In the genomic region with DNA sequence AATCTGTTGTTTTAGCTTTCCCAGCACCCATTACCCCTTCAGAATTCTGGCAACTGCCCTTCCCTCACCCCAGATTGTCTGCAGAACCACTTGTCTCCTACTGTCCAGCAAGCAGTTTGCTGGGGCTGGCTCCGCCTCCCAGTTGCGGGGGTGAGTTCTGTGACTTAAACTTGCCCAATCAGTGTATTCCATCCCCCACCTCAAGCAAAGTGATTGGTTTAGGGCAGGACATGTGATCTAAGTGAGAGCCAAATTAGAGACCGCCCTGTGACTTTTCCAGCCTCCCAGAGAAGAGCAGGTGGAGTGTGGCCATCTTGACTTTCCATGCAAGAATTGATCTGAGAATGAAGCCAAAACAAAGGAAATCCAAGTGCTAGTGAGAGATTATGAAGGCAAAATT, we compare ENCODE assay signal across 11 cellular contexts. TPM values are rescaled to one million over a fixed set of nuclear protein-coding genes. Genes with fewer than 3 reads are reported as not detected.
DNase-seq lines count a peak whose midpoint lies in the region; ATAC-seq and TF ChIP-seq lines count a peak whose summit lies in the region.
"Had no signal": no experiment of that assay in that cellular context is flagged by ENCODE, and none has a peak within 500 bp of the region (broad histone marks: within the 10 kb centered on the region; RNA-seq: fewer than 3 reads in every experiment).

No MANE protein-coding gene starts in this region.

- peaks cover 6% of the 10 kb centered on the region for H3K36me3 Mint-ChIP-seq in Caco-2 (ENCODE audit: insufficient read depth, unreplicated experiment)

- TF ChIP-seq CTCF in Caco-2 (IDR thresholded peaks at IDR 0.05; ENCODE audit: insufficient read depth in 1 of 2, low read depth in 1 of 2, low read length in 1 of 2, severe bottlenecking in 1 of 2, unreplicated experiment in 1 of 2) (no peak), HEK293 (tag by site-specific recombination; IDR thresholded peaks at IDR 0.05) (no peak), fibroblast of pulmonary artery (IDR thresholded peaks at IDR 0.05; ENCODE audit: low read length, missing control alignments) (no peak), uterus (IDR thresholded peaks at IDR 0.05) (no peak)

- H3K36me3 ChIP-seq in Caco-2 (ENCODE audit: control insufficient read depth, insufficient read depth, low read length) (no peaks in the 10 kb centered on the region), HEK293 (ENCODE audit: control insufficient read depth in 2 of 2, insufficient read depth in 1 of 2, low read length in 2 of 2) (no peaks in the 10 kb centered on the region), uterus (no peaks in the 10 kb centered on the region)
- H3K36me3 ChIP-seq: tibial nerve had no signal

- no peak overlapping the region for H3K4me3 ChIP-seq in Caco-2 (ENCODE audit: low read depth, low read length)
- no peak overlapping the region for H3K4me3 ChIP-seq in HEK293 (ENCODE audit: low read depth, low read length)
- no peak overlapping the region for H3K4me3 ChIP-seq in fibroblast of pulmonary artery (replicated peaks; ENCODE audit: low read depth, low read length)
- H3K4me3 ChIP-seq in uterus, result no peak overlapping the region
- H3K4me3 ChIP-seq: tibial nerve had no signal

- intact Hi-C loops in Caco-2 (cut with micrococcal nuclease; ENCODE audit: unreplicated experiment) (no loop called here), uterus (cut with DNase I; ENCODE audit: low total_unique reads) (no loop called here)

- H3K9me3 ChIP-seq in Caco-2 (no peaks in the 10 kb centered on the region), HEK293 (ENCODE audit: control insufficient read depth, insufficient read depth, low read depth, low read length) (no peaks in the 10 kb centered on the region), uterus (no peaks in the 10 kb centered on the region)
- H3K9me3 ChIP-seq: tibial nerve had no signal

- no peak for ATAC-seq in GM21447 (IDR thresholded peaks at IDR 0.05; ENCODE audit: unreplicated experiment)
- no peak for ATAC-seq in GM18907 (IDR thresholded peaks at IDR 0.05; ENCODE audit: unreplicated experiment)
- no peak for ATAC-seq in HG02623 (IDR thresholded peaks at IDR 0.05; ENCODE audit: unreplicated experiment)

- H3K9me3 Mint-ChIP-seq in Caco-2 (ENCODE audit: unreplicated experiment), result peaks cover 10% of the 10 kb centered on the region
- H3K9me3 Mint-ChIP-seq: activated CD4-positive, alpha-beta T cell treated with anti-CD3 and anti-CD28 coated beads, Interleukin-2, amount 10 ng/mL, durations not matched to agents 24 days and 14 days had no signal

- H3K4me1 Mint-ChIP-seq in Caco-2 (ENCODE audit: low read depth, unreplicated experiment), result peaks cover 9% of the 10 kb centered on the region

- CTCF ChIA-PET in Caco-2 (lab: Charles Lee) (interaction anchor here (1.1 kb wide), 1 partner anchor 35 kb away, joined by 3 read pairs; no protein-coding TSS in a partner anchor), HEK293 (lab: Yijun Ruan, JAX) (interaction anchor here (1.0 to 1.2 kb wide), 3 partner anchors 35 to 39 kb away, joined by 3 to 5 read pairs (median 3); no protein-coding TSS in a partner anchor)

- no peaks in the 10 kb centered on the region for H3K27me3 Mint-ChIP-seq in Caco-2 (ENCODE audit: insufficient read depth, unreplicated experiment)

- peak; percentile 74 to 81 for DNase-seq in Caco-2
- DNase-seq in NCI-H82 treated with DMSO at 0.1 percent for 48 hours (lab: John Stamatoyannopoulos, UW; ENCODE audit: unreplicated experiment), result peak; percentile 48
- peak; percentile 9 for DNase-seq in fibroblast of pulmonary artery (ENCODE audit: low read depth)
- no peak for DNase-seq in uterus
- DNase-seq: activated CD4-positive, alpha-beta T cell treated with anti-CD3 and anti-CD28 coated beads, Interleukin-2, amount 10 ng/mL, durations not matched to agents 24 days and 14 days; stimulated activated CD4-positive, alpha-beta T cell treated with anti-CD3 and anti-CD28 coated beads, Interleukin-4, amount 100 ng/mL, for 24 hours had no signal

- no peak for TF ChIP-seq POLR2A in uterus (IDR thresholded peaks at IDR 0.05)

- no peaks in the 10 kb centered on the region for H3K4me1 ChIP-seq in Caco-2
- no peaks in the 10 kb centered on the region for H3K4me1 ChIP-seq in HEK293 (ENCODE audit: control insufficient read depth, insufficient read depth, low read length)
- no peaks in the 10 kb centered on the region for H3K4me1 ChIP-seq in uterus
- H3K4me1 ChIP-seq: tibial nerve had no signal

- BruUV-seq in Caco-2 (replicated peaks; lab: Mats Ljungman, UMichigan), result no TSS peak

- peak overlapping the region; percentile 38 for H3K27ac Mint-ChIP-seq in Caco-2 (ENCODE audit: unreplicated experiment)
- H3K27ac Mint-ChIP-seq: activated CD4-positive, alpha-beta T cell treated with anti-CD3 and anti-CD28 coated beads, Interleukin-2, amount 10 ng/mL, durations not matched to agents 24 days and 14 days had no signal

- POLR2A ChIA-PET in Caco-2 (lab: Charles Lee) (no interaction called here), HEK293 (lab: Yijun Ruan, JAX) (no interaction called here)

- peak overlapping the region; percentile 4 for H3K4me3 Mint-ChIP-seq in Caco-2 (ENCODE audit: unreplicated experiment)
- H3K4me3 Mint-ChIP-seq: activated CD4-positive, alpha-beta T cell treated with anti-CD3 and anti-CD28 coated beads, Interleukin-2, amount 10 ng/mL, durations not matched to agents 24 days and 14 days had no signal

- H3K27ac ChIP-seq in HEK293 (ENCODE audit: extremely low read depth, low read depth, low read length) (no peak overlapping the region), uterus (no peak overlapping the region)
- H3K27ac ChIP-seq: tibial nerve had no signal

- H3K27me3 ChIP-seq in Caco-2 (replicated peaks; ENCODE audit: control insufficient read depth, insufficient read depth, low read length) (no peaks in the 10 kb centered on the region), uterus (no peaks in the 10 kb centered on the region)

TF ChIP-seq in HEK293, 187 proteins besides CTCF, POLR2A, EP300 and RAD21:
- TF ChIP-seq ZNF571 (tag by site-specific recombination; IDR thresholded peaks at IDR 0.05) (no peak), SP2 (tag by site-specific recombination; IDR thresholded peaks at IDR 0.05) (0 out of 2 replicates have a peak, but pooled peaks have one; percentile 29), SP3 (tag by site-specific recombination; IDR thresholded peaks at IDR 0.05) (0 out of 2 replicates have a peak, but pooled peaks have one; percentile 32)

RNA-seq across cellular contexts. Expression of a gene that starts 22.7 kb away (rescaled TPM):
- total RNA-seq in Caco-2 (2022) (23.6 and 25.8 TPM in 2 replicates), uterus (1 to 10 TPM in 2 of 4 donors, not detected in 2; 3.4 to 6.6 TPM)

RNA-seq across cellular contexts. Expression of a gene that starts 46.3 kb away (rescaled TPM):
- total RNA-seq in Caco-2 (2022) (17.1 and 19.1 TPM in 2 replicates), uterus (1 to 10 TPM in 2 of 4 donors, under 1 TPM in 1, not detected in 1; under 0.01 to 1.1 (median 1.0) TPM)

Comparison
In these comparisons a context has a peak if more than half of its experiments do, and no peak if none do; other contexts are left out.
1. DNase-seq: peak in Caco-2 (2 of 2), NCI-H82 treated with DMSO at 0.1 percent for 48 hours (single experiment) and fibroblast of pulmonary artery (single experiment); none in uterus (0 of 2).